Comparison of ENCODE assay signal across 1 cellular context in genomic region chr6:114739656-114740055, GRCh38.
TF ChIP-seq lines count a peak whose summit lies in the region.

No MANE protein-coding gene starts in this region.

TF ChIP-seq in WTC11, 78 proteins besides CTCF, POLR2A, EP300 and RAD21 (continued from another document):
- TF ChIP-seq ZNF281 (CRISPR knock-in tag; IDR thresholded peaks at IDR 0.05) (no peak), TP53 (CRISPR knock-in tag; IDR thresholded peaks at IDR 0.05) (no peak), EMX1 (CRISPR knock-in tag; IDR thresholded peaks at IDR 0.05) (no peak), ZNF512 (CRISPR knock-in tag; IDR thresholded peaks at IDR 0.05; ENCODE audit: borderline replicate concordance) (no peak), MYBL2 (CRISPR knock-in tag; IDR thresholded peaks at IDR 0.05) (no peak)
TF ChIP-seq in WTC11: peak in this region for 0.
